ENCODE assay signal across 8 cellular contexts in genomic region chr20:31604567-31605030, GRCh38. TPM values are rescaled to one million over a fixed set of nuclear protein-coding genes. Genes with fewer than 3 reads are reported as not detected.
DNase-seq lines count a peak whose midpoint lies in the region; ATAC-seq, FAIRE-seq and TF ChIP-seq lines count a peak whose summit lies in the region.

No MANE protein-coding gene starts in this region.

- CTCF ChIA-PET in activated naive CD4-positive, alpha-beta T cell treated with anti-CD3 and anti-CD28 coated beads, Interleukin-2, amount 10 ng/mL, durations not matched to agents 7 days and 5 days (lab: Charles Lee), result interaction anchor here (0.8 to 18.2 kb wide), 4 partner anchors 8 to 116 kb away, joined by 3 to 853 read pairs (median 18); no protein-coding TSS in a partner anchor

- H3K4me1 Mint-ChIP-seq in activated naive CD4-positive, alpha-beta T cell treated with anti-CD3 and anti-CD28 coated beads, Interleukin-2, amount 10 ng/mL, durations not matched to agents 7 days and 5 days, result peaks cover 33% of the 10 kb centered on the region
- H3K4me1 Mint-ChIP-seq in astrocyte (ENCODE audit: low read depth, unreplicated experiment), result peaks cover 30% of the 10 kb centered on the region

- H3K9me3 ChIP-seq in astrocyte (ENCODE audit: insufficient read depth, low read depth, low read length), result no peaks in the 10 kb centered on the region
- H3K9me3 ChIP-seq in lower lobe of right lung, result no peaks in the 10 kb centered on the region
- H3K9me3 ChIP-seq in upper lobe of left lung, result no peaks in the 10 kb centered on the region

- no peak for TF ChIP-seq EP300 in upper lobe of left lung (IDR thresholded peaks at IDR 0.05)

- H3K27me3 ChIP-seq in astrocyte (ENCODE audit: insufficient read depth, low read length), result no peaks in the 10 kb centered on the region
- H3K27me3 ChIP-seq in lower lobe of right lung (ENCODE audit: low read depth), result no peaks in the 10 kb centered on the region
- no peaks in the 10 kb centered on the region for H3K27me3 ChIP-seq in upper lobe of left lung

- peak overlapping the region; percentile 88 for H3K4me3 Mint-ChIP-seq in activated naive CD4-positive, alpha-beta T cell treated with anti-CD3 and anti-CD28 coated beads, Interleukin-2, amount 10 ng/mL, durations not matched to agents 7 days and 5 days
- H3K4me3 Mint-ChIP-seq in astrocyte (ENCODE audit: unreplicated experiment), result peak overlapping the region; percentile 98

- H3K9me3 Mint-ChIP-seq in activated naive CD4-positive, alpha-beta T cell treated with anti-CD3 and anti-CD28 coated beads, Interleukin-2, amount 10 ng/mL, durations not matched to agents 7 days and 5 days, result no peaks in the 10 kb centered on the region
- peaks cover 4% of the 10 kb centered on the region for H3K9me3 Mint-ChIP-seq in astrocyte (ENCODE audit: unreplicated experiment)

- TF ChIP-seq CTCF in astrocyte (IDR thresholded peaks at IDR 0.05; ENCODE audit: insufficient read depth, low read depth, low read length), result no peak
- no peak for TF ChIP-seq CTCF in lower lobe of right lung (IDR thresholded peaks at IDR 0.05)
- no peak for TF ChIP-seq CTCF in upper lobe of left lung (IDR thresholded peaks at IDR 0.05)

- H3K36me3 ChIP-seq in astrocyte (ENCODE audit: insufficient read depth, low read length) (no peaks in the 10 kb centered on the region), lower lobe of right lung (no peaks in the 10 kb centered on the region), upper lobe of left lung (peaks cover 0 to 14% (median 0%) of the 10 kb centered on the region in 4 donors)

- H4K20me1 ChIP-seq in astrocyte (ENCODE audit: insufficient read depth, low read length), result peaks cover 24% of the 10 kb centered on the region

- intact Hi-C loops in lower lobe of right lung (cut with DNase I), result no loop called here

- peak overlapping the region; percentile 89 for H3K4me2 ChIP-seq in astrocyte (ENCODE audit: low read length)

- WGBS in upper lobe of left lung, 2 donors, result 1 to 5% methylated on average over 14 of the region's 14 CpGs

- peaks cover 90% of the 10 kb centered on the region for H3K27me3 Mint-ChIP-seq in activated naive CD4-positive, alpha-beta T cell treated with anti-CD3 and anti-CD28 coated beads, Interleukin-2, amount 10 ng/mL, durations not matched to agents 7 days and 5 days
- no peaks in the 10 kb centered on the region for H3K27me3 Mint-ChIP-seq in astrocyte (ENCODE audit: low read depth, unreplicated experiment)

- DNase-seq in activated naive CD4-positive, alpha-beta T cell treated with anti-CD3 and anti-CD28 coated beads, Interleukin-2, amount 10 ng/mL, durations not matched to agents 7 days and 5 days, result no peak
- no peak for DNase-seq in activated naive CD4-positive, alpha-beta T cell (lab: John Stamatoyannopoulos, UW)
- DNase-seq in astrocyte (ENCODE audit: low read depth) (no peak), lower lobe of right lung (no peak), upper lobe of left lung (no peak), COLO668 (lab: John Stamatoyannopoulos, UW; ENCODE audit: unreplicated experiment) (no peak)

- peaks cover 43% of the 10 kb centered on the region for H3K4me1 ChIP-seq in astrocyte (ENCODE audit: insufficient read depth, low read length)
- peaks cover 47% of the 10 kb centered on the region for H3K4me1 ChIP-seq in lower lobe of right lung
- peaks cover 39 to 66% (median 42%) of the 10 kb centered on the region in 4 donors for H3K4me1 ChIP-seq in upper lobe of left lung

- no peak for TF ChIP-seq POLR2A in upper lobe of left lung (IDR thresholded peaks at IDR 0.05)

- no peak for FAIRE-seq in astrocyte (lab: Jason Lieb, UNC)

- no peak for ATAC-seq in lower lobe of right lung
- peak in 1 of 2 donors; percentile 1 for ATAC-seq in upper lobe of left lung (ENCODE audit: low FRiP score in 2 of 2)
- ATAC-seq in GM19324 (IDR thresholded peaks at IDR 0.05; ENCODE audit: low FRiP score, unreplicated experiment), result no peak
- ATAC-seq in GM18519 (IDR thresholded peaks at IDR 0.05; ENCODE audit: low FRiP score, unreplicated experiment), result no peak

- peak overlapping the region; percentile 97 for H3K9ac ChIP-seq in astrocyte (ENCODE audit: low read length)

- peak overlapping the region; percentile 98 for H3K27ac ChIP-seq in astrocyte (ENCODE audit: low read depth, low read length)
- H3K27ac ChIP-seq in lower lobe of right lung, result peak overlapping the region; percentile 98
- peak overlapping the region; percentile 92 to 98 (median 94) for H3K27ac ChIP-seq in upper lobe of left lung

- H3K36me3 Mint-ChIP-seq in activated naive CD4-positive, alpha-beta T cell treated with anti-CD3 and anti-CD28 coated beads, Interleukin-2, amount 10 ng/mL, durations not matched to agents 7 days and 5 days, result peaks cover 1% of the 10 kb centered on the region
- no peaks in the 10 kb centered on the region for H3K36me3 Mint-ChIP-seq in astrocyte (ENCODE audit: low read depth, unreplicated experiment)

- H3K4me3 ChIP-seq in astrocyte (ENCODE audit: insufficient read depth, low read depth, low read length) (peak overlapping the region; percentile 91), lower lobe of right lung (peak overlapping the region; percentile 81), upper lobe of left lung (peak overlapping the region; percentile 63 to 85 (median 70))

- H3K27ac Mint-ChIP-seq in activated naive CD4-positive, alpha-beta T cell treated with anti-CD3 and anti-CD28 coated beads, Interleukin-2, amount 10 ng/mL, durations not matched to agents 7 days and 5 days, result peak overlapping the region; percentile 33
- peak overlapping the region; percentile 79 for H3K27ac Mint-ChIP-seq in astrocyte (ENCODE audit: unreplicated experiment)

- no peak overlapping the region for H2AFZ ChIP-seq in astrocyte (ENCODE audit: low read depth, low read length)

- H3K79me2 ChIP-seq in astrocyte (ENCODE audit: insufficient read depth, low read length), result peaks cover 31% of the 10 kb centered on the region

RNA-seq across cellular contexts. Expression of gene ID1, which starts 0.5 kb away (rescaled TPM):
- 73.7 and 76.7 TPM in 2 replicates for total RNA-seq in astrocyte
- 196 TPM for total RNA-seq in lower lobe of right lung
- 100 to 1,000 TPM; 226 to 911 (median 570) TPM for total RNA-seq in upper lobe of left lung

RNA-seq across cellular contexts. Expression of gene COX4I2, which starts 33.1 kb away (rescaled TPM):
- total RNA-seq in astrocyte, result not detected in 2 replicates
- total RNA-seq in lower lobe of right lung, result 17.1 TPM
- 10 to 100 TPM in 4 of 6 donors, 1 to 10 TPM in 2; 1.9 to 24.3 (median 13.5) TPM for total RNA-seq in upper lobe of left lung
